Comparison of ENCODE assay signal across 1 cellular context in the genomic region with DNA sequence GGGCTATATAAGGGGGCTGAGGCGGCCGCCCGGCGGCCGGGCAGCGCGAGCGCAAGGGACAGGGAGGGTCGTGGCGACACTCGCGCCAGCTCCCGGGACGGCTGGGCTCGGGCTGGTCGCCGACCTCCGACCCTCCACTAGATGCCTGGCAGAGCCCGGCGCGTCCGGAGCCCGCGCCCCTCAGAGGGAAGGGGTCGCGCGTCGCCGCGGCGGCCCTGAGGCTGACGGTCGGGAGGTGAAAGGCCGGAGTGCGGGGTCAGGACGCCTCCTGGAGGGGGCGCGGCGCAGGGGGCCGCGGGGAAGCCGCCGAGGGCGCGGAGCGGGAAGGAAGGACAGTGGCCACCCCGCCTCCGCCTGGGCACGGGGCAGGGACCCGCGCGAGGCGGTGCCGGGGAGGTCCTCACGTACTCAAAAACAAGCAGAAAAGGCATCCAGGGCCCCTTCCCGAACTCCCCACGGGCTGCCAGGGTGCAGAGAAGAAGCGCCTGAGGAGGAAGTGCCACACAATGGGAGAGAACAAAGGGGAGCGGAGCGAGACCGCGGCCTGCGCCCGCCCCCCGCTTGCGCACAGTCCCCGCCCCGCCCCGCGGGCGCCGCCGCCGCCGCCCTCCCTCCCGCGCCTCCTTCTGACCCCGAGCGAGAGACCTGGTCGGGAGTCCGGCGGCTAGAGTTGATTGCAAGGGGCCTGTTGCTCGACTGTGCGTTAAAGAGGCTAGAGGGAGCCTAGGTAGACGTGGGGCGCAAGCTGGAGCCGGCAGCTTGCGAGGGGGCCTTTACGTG.
TF ChIP-seq lines count a peak whose summit lies in the region.

No MANE protein-coding gene starts in this region.

TF ChIP-seq in K562, 482 proteins besides CTCF, POLR2A, EP300 and RAD21 (continued from another document and continues in another):
- TF ChIP-seq, protein P1, sequence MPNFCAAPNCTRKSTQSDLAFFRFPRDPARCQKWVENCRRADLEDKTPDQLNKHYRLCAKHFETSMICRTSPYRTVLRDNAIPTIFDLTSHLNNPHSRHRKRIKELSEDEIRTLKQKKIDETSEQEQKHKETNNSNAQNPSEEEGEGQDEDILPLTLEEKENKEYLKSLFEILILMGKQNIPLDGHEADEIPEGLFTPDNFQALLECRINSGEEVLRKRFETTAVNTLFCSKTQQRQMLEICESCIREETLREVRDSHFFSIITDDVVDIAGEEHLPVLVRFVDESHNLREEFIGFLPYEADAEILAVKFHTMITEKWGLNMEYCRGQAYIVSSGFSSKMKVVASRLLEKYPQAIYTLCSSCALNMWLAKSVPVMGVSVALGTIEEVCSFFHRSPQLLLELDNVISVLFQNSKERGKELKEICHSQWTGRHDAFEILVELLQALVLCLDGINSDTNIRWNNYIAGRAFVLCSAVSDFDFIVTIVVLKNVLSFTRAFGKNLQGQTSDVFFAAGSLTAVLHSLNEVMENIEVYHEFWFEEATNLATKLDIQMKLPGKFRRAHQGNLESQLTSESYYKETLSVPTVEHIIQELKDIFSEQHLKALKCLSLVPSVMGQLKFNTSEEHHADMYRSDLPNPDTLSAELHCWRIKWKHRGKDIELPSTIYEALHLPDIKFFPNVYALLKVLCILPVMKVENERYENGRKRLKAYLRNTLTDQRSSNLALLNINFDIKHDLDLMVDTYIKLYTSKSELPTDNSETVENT (CRISPR knock-in tag; IDR thresholded peaks at IDR 0.05) = no peak
- TF ChIP-seq PHF20 (IDR thresholded peaks at IDR 0.05; ENCODE audit: partially characterized antibody) = no peak
- TF ChIP-seq, protein P2, sequence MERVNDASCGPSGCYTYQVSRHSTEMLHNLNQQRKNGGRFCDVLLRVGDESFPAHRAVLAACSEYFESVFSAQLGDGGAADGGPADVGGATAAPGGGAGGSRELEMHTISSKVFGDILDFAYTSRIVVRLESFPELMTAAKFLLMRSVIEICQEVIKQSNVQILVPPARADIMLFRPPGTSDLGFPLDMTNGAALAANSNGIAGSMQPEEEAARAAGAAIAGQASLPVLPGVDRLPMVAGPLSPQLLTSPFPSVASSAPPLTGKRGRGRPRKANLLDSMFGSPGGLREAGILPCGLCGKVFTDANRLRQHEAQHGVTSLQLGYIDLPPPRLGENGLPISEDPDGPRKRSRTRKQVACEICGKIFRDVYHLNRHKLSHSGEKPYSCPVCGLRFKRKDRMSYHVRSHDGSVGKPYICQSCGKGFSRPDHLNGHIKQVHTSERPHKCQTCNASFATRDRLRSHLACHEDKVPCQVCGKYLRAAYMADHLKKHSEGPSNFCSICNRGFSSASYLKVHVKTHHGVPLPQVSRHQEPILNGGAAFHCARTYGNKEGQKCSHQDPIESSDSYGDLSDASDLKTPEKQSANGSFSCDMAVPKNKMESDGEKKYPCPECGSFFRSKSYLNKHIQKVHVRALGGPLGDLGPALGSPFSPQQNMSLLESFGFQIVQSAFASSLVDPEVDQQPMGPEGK (CRISPR knock-in tag; IDR thresholded peaks at IDR 0.05; ENCODE audit: borderline replicate concordance) = no peak
- TF ChIP-seq, protein P3, sequence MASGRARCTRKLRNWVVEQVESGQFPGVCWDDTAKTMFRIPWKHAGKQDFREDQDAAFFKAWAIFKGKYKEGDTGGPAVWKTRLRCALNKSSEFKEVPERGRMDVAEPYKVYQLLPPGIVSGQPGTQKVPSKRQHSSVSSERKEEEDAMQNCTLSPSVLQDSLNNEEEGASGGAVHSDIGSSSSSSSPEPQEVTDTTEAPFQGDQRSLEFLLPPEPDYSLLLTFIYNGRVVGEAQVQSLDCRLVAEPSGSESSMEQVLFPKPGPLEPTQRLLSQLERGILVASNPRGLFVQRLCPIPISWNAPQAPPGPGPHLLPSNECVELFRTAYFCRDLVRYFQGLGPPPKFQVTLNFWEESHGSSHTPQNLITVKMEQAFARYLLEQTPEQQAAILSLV (tag; IDR thresholded peaks at IDR 0.05) = no peak
- TF ChIP-seq HIVEP1 (CRISPR knock-in tag; IDR thresholded peaks at IDR 0.05) = no peak
- TF ChIP-seq ZNF197 (CRISPR knock-in tag; IDR thresholded peaks at IDR 0.05; ENCODE audit: low read depth) = 0 out of 2 replicates have a peak, but pooled peaks have one; percentile 11
- no peak for TF ChIP-seq SETDB1 (IDR thresholded peaks at IDR 0.05; ENCODE audit: low read length)
- TF ChIP-seq, protein P4, sequence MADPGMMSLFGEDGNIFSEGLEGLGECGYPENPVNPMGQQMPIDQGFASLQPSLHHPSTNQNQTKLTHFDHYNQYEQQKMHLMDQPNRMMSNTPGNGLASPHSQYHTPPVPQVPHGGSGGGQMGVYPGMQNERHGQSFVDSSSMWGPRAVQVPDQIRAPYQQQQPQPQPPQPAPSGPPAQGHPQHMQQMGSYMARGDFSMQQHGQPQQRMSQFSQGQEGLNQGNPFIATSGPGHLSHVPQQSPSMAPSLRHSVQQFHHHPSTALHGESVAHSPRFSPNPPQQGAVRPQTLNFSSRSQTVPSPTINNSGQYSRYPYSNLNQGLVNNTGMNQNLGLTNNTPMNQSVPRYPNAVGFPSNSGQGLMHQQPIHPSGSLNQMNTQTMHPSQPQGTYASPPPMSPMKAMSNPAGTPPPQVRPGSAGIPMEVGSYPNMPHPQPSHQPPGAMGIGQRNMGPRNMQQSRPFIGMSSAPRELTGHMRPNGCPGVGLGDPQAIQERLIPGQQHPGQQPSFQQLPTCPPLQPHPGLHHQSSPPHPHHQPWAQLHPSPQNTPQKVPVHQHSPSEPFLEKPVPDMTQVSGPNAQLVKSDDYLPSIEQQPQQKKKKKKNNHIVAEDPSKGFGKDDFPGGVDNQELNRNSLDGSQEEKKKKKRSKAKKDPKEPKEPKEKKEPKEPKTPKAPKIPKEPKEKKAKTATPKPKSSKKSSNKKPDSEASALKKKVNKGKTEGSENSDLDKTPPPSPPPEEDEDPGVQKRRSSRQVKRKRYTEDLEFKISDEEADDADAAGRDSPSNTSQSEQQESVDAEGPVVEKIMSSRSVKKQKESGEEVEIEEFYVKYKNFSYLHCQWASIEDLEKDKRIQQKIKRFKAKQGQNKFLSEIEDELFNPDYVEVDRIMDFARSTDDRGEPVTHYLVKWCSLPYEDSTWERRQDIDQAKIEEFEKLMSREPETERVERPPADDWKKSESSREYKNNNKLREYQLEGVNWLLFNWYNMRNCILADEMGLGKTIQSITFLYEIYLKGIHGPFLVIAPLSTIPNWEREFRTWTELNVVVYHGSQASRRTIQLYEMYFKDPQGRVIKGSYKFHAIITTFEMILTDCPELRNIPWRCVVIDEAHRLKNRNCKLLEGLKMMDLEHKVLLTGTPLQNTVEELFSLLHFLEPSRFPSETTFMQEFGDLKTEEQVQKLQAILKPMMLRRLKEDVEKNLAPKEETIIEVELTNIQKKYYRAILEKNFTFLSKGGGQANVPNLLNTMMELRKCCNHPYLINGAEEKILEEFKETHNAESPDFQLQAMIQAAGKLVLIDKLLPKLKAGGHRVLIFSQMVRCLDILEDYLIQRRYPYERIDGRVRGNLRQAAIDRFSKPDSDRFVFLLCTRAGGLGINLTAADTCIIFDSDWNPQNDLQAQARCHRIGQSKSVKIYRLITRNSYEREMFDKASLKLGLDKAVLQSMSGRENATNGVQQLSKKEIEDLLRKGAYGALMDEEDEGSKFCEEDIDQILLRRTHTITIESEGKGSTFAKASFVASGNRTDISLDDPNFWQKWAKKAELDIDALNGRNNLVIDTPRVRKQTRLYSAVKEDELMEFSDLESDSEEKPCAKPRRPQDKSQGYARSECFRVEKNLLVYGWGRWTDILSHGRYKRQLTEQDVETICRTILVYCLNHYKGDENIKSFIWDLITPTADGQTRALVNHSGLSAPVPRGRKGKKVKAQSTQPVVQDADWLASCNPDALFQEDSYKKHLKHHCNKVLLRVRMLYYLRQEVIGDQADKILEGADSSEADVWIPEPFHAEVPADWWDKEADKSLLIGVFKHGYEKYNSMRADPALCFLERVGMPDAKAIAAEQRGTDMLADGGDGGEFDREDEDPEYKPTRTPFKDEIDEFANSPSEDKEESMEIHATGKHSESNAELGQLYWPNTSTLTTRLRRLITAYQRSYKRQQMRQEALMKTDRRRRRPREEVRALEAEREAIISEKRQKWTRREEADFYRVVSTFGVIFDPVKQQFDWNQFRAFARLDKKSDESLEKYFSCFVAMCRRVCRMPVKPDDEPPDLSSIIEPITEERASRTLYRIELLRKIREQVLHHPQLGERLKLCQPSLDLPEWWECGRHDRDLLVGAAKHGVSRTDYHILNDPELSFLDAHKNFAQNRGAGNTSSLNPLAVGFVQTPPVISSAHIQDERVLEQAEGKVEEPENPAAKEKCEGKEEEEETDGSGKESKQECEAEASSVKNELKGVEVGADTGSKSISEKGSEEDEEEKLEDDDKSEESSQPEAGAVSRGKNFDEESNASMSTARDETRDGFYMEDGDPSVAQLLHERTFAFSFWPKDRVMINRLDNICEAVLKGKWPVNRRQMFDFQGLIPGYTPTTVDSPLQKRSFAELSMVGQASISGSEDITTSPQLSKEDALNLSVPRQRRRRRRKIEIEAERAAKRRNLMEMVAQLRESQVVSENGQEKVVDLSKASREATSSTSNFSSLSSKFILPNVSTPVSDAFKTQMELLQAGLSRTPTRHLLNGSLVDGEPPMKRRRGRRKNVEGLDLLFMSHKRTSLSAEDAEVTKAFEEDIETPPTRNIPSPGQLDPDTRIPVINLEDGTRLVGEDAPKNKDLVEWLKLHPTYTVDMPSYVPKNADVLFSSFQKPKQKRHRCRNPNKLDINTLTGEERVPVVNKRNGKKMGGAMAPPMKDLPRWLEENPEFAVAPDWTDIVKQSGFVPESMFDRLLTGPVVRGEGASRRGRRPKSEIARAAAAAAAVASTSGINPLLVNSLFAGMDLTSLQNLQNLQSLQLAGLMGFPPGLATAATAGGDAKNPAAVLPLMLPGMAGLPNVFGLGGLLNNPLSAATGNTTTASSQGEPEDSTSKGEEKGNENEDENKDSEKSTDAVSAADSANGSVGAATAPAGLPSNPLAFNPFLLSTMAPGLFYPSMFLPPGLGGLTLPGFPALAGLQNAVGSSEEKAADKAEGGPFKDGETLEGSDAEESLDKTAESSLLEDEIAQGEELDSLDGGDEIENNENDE (IDR thresholded peaks at IDR 0.05; ENCODE audit: low read depth, low read length) = no peak
- TF ChIP-seq, protein P5, sequence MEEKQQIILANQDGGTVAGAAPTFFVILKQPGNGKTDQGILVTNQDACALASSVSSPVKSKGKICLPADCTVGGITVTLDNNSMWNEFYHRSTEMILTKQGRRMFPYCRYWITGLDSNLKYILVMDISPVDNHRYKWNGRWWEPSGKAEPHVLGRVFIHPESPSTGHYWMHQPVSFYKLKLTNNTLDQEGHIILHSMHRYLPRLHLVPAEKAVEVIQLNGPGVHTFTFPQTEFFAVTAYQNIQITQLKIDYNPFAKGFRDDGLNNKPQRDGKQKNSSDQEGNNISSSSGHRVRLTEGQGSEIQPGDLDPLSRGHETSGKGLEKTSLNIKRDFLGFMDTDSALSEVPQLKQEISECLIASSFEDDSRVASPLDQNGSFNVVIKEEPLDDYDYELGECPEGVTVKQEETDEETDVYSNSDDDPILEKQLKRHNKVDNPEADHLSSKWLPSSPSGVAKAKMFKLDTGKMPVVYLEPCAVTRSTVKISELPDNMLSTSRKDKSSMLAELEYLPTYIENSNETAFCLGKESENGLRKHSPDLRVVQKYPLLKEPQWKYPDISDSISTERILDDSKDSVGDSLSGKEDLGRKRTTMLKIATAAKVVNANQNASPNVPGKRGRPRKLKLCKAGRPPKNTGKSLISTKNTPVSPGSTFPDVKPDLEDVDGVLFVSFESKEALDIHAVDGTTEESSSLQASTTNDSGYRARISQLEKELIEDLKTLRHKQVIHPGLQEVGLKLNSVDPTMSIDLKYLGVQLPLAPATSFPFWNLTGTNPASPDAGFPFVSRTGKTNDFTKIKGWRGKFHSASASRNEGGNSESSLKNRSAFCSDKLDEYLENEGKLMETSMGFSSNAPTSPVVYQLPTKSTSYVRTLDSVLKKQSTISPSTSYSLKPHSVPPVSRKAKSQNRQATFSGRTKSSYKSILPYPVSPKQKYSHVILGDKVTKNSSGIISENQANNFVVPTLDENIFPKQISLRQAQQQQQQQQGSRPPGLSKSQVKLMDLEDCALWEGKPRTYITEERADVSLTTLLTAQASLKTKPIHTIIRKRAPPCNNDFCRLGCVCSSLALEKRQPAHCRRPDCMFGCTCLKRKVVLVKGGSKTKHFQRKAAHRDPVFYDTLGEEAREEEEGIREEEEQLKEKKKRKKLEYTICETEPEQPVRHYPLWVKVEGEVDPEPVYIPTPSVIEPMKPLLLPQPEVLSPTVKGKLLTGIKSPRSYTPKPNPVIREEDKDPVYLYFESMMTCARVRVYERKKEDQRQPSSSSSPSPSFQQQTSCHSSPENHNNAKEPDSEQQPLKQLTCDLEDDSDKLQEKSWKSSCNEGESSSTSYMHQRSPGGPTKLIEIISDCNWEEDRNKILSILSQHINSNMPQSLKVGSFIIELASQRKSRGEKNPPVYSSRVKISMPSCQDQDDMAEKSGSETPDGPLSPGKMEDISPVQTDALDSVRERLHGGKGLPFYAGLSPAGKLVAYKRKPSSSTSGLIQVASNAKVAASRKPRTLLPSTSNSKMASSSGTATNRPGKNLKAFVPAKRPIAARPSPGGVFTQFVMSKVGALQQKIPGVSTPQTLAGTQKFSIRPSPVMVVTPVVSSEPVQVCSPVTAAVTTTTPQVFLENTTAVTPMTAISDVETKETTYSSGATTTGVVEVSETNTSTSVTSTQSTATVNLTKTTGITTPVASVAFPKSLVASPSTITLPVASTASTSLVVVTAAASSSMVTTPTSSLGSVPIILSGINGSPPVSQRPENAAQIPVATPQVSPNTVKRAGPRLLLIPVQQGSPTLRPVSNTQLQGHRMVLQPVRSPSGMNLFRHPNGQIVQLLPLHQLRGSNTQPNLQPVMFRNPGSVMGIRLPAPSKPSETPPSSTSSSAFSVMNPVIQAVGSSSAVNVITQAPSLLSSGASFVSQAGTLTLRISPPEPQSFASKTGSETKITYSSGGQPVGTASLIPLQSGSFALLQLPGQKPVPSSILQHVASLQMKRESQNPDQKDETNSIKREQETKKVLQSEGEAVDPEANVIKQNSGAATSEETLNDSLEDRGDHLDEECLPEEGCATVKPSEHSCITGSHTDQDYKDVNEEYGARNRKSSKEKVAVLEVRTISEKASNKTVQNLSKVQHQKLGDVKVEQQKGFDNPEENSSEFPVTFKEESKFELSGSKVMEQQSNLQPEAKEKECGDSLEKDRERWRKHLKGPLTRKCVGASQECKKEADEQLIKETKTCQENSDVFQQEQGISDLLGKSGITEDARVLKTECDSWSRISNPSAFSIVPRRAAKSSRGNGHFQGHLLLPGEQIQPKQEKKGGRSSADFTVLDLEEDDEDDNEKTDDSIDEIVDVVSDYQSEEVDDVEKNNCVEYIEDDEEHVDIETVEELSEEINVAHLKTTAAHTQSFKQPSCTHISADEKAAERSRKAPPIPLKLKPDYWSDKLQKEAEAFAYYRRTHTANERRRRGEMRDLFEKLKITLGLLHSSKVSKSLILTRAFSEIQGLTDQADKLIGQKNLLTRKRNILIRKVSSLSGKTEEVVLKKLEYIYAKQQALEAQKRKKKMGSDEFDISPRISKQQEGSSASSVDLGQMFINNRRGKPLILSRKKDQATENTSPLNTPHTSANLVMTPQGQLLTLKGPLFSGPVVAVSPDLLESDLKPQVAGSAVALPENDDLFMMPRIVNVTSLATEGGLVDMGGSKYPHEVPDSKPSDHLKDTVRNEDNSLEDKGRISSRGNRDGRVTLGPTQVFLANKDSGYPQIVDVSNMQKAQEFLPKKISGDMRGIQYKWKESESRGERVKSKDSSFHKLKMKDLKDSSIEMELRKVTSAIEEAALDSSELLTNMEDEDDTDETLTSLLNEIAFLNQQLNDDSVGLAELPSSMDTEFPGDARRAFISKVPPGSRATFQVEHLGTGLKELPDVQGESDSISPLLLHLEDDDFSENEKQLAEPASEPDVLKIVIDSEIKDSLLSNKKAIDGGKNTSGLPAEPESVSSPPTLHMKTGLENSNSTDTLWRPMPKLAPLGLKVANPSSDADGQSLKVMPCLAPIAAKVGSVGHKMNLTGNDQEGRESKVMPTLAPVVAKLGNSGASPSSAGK (IDR thresholded peaks at IDR 0.05) = peak; percentile 51; the same call in 1 of the 2 replicates
